Comparison of ENCODE assay signal across 17 cellular contexts in genomic region chr13:32262165-32262564, GRCh38. TPM values are rescaled to one million over a fixed set of nuclear protein-coding genes. Genes with fewer than 3 reads are reported as not detected.
A peak's percentile ranks its signal among the peaks of the same experiment; 100 is the strongest.
DNase-seq lines count a peak whose midpoint lies in the region; ATAC-seq and TF ChIP-seq lines count a peak whose summit lies in the region.
"Had no signal": no experiment of that assay in that cellular context is flagged by ENCODE, and none has a peak within 500 bp of the region (broad histone marks: within the 10 kb centered on the region; RNA-seq: fewer than 3 reads in every experiment).

No MANE protein-coding gene starts in this region.

- POLR2A ChIA-PET in MCF 10A (lab: Yijun Ruan, JAX) = interaction anchor here (1.0 kb wide), 1 partner anchor 8 kb away, joined by 3 read pairs; no protein-coding TSS in a partner anchor

- H3K27ac Mint-ChIP-seq in MCF 10A (ENCODE audit: low read depth, unreplicated experiment) = peak overlapping the region; percentile 5
- H3K27ac Mint-ChIP-seq: B cell, immature natural killer cell had no signal

- H3K4me1 ChIP-seq in lower lobe of right lung = peaks cover 45% of the 10 kb centered on the region
- peaks cover 0 to 38% (median 8%) of the 10 kb centered on the region in 5 donors for H3K4me1 ChIP-seq in subcutaneous abdominal adipose tissue (ENCODE audit: control insufficient read depth in 5 of 5, insufficient read depth in 5 of 5, low read length in 5 of 5)
- H3K4me1 ChIP-seq: HAP-1 had no signal

- no peak overlapping the region for H3K4me3 Mint-ChIP-seq in MCF 10A (ENCODE audit: unreplicated experiment)
- H3K4me3 Mint-ChIP-seq: B cell, immature natural killer cell had no signal

- peaks cover 14% of the 10 kb centered on the region for H3K36me3 Mint-ChIP-seq in MCF 10A (ENCODE audit: insufficient read depth, unreplicated experiment)

- no peaks in the 10 kb centered on the region for H3K9me3 Mint-ChIP-seq in MCF 10A (ENCODE audit: unreplicated experiment)
- H3K9me3 Mint-ChIP-seq: immature natural killer cell had no signal

- BruUV-seq in MCF 10A (replicated peaks; lab: Mats Ljungman, UMichigan) = no TSS peak

- TF ChIP-seq CTCF in MCF 10A (IDR thresholded peaks at IDR 0.05; ENCODE audit: unreplicated experiment) (no peak), lower lobe of right lung (IDR thresholded peaks at IDR 0.05) (no peak)

- H3K27ac ChIP-seq in lower lobe of right lung (peak overlapping the region; percentile 54), subcutaneous abdominal adipose tissue (ENCODE audit: low read depth, low read length) (peak overlapping the region; percentile 65)

- DNase-seq in HCEC 1CT (peak; percentile 11), MCF 10A (ENCODE audit: unreplicated experiment) (no peak), lower lobe of right lung (no peak), NCI-H524 treated with DMSO at 0.1 percent for 48 hours (lab: John Stamatoyannopoulos, UW) (no peak)
- no peak for DNase-seq in stimulated activated CD4-positive, alpha-beta T cell treated with anti-CD3 and anti-CD28 coated beads, Interleukin-2, amount 100 ng/mL, for 24 hours
- DNase-seq: activated effector memory CD4-positive, alpha-beta T cell treated with anti-CD3 and anti-CD28 coated beads, Interleukin-2, amount 50 U/mL, for 16 hours; DMS 273 treated with DMSO at 0.1 percent for 48 hours; immature natural killer cell; KG1; NCI-H1417 treated with DMSO at 0.1 percent for 48 hours; stimulated activated CD4-positive, alpha-beta T cell treated with anti-CD3 and anti-CD28 coated beads, Interleukin-4, amount 100 ng/mL, for 24 hours had no signal

- H3K4me3 ChIP-seq in lower lobe of right lung (peak overlapping the region; percentile 25), subcutaneous abdominal adipose tissue (ENCODE audit: low read depth in 1 of 5, low read length in 5 of 5) (no peak overlapping the region)
- H3K4me3 ChIP-seq: HAP-1 had no signal

- intact Hi-C loops in MCF 10A (cut with micrococcal nuclease) (no loop called here), lower lobe of right lung (cut with DNase I) (no loop called here)

- ATAC-seq in lower lobe of right lung (no peak), HG02885 (IDR thresholded peaks at IDR 0.05; ENCODE audit: poor library complexity, unreplicated experiment) (no peak), GM21447 (IDR thresholded peaks at IDR 0.05; ENCODE audit: unreplicated experiment) (no peak)

- no peaks in the 10 kb centered on the region for H3K27me3 Mint-ChIP-seq in MCF 10A (ENCODE audit: insufficient read depth, unreplicated experiment)
- H3K27me3 Mint-ChIP-seq: B cell had no signal

- H3K27me3 ChIP-seq in lower lobe of right lung (ENCODE audit: low read depth) (no peaks in the 10 kb centered on the region), subcutaneous abdominal adipose tissue (ENCODE audit: control insufficient read depth in 5 of 5, insufficient read depth in 4 of 5, low read length in 5 of 5) (no peaks in the 10 kb centered on the region)

- no peaks in the 10 kb centered on the region for H3K9me3 ChIP-seq in lower lobe of right lung
- H3K9me3 ChIP-seq in subcutaneous abdominal adipose tissue (ENCODE audit: control insufficient read depth in 5 of 5, low read length in 5 of 5) = no peaks in the 10 kb centered on the region
- H3K9me3 ChIP-seq: HAP-1 had no signal

- H3K36me3 ChIP-seq in lower lobe of right lung = peaks cover 46% of the 10 kb centered on the region
- peaks cover 9 to 18% (median 12%) of the 10 kb centered on the region in 5 donors for H3K36me3 ChIP-seq in subcutaneous abdominal adipose tissue (ENCODE audit: control insufficient read depth in 5 of 5, insufficient read depth in 5 of 5, low read length in 5 of 5)
- H3K36me3 ChIP-seq: HAP-1 had no signal

- CTCF ChIA-PET in MCF 10A (lab: Yijun Ruan, JAX) = interaction anchor here (0.6 to 1.7 kb wide), 3 partner anchors 17 to 353 kb away, joined by 3 read pairs; no protein-coding TSS in a partner anchor

- H3K9ac ChIP-seq in subcutaneous abdominal adipose tissue (ENCODE audit: low read length in 5 of 5) = peak overlapping the region in 1 of 5 donors; percentile 22

- H3K4me1 Mint-ChIP-seq in MCF 10A (ENCODE audit: insufficient read depth, unreplicated experiment) = peaks cover 23% of the 10 kb centered on the region
- H3K4me1 Mint-ChIP-seq: B cell, immature natural killer cell had no signal

RNA-seq across cellular contexts. Expression of gene ZAR1L, which starts 53.0 kb away (rescaled TPM):
- total RNA-seq in MCF 10A (2022) (not detected in 2 replicates), lower lobe of right lung (not detected)
- total RNA-seq: B cell, renal cortical epithelial cell had no signal

RNA-seq across cellular contexts. Expression of gene BRCA2, which starts 53.1 kb away (rescaled TPM):
- 7.9 and 11.9 TPM in 2 replicates for total RNA-seq in MCF 10A (2022)
- 2.4 TPM for total RNA-seq in lower lobe of right lung
